In the genomic region with DNA sequence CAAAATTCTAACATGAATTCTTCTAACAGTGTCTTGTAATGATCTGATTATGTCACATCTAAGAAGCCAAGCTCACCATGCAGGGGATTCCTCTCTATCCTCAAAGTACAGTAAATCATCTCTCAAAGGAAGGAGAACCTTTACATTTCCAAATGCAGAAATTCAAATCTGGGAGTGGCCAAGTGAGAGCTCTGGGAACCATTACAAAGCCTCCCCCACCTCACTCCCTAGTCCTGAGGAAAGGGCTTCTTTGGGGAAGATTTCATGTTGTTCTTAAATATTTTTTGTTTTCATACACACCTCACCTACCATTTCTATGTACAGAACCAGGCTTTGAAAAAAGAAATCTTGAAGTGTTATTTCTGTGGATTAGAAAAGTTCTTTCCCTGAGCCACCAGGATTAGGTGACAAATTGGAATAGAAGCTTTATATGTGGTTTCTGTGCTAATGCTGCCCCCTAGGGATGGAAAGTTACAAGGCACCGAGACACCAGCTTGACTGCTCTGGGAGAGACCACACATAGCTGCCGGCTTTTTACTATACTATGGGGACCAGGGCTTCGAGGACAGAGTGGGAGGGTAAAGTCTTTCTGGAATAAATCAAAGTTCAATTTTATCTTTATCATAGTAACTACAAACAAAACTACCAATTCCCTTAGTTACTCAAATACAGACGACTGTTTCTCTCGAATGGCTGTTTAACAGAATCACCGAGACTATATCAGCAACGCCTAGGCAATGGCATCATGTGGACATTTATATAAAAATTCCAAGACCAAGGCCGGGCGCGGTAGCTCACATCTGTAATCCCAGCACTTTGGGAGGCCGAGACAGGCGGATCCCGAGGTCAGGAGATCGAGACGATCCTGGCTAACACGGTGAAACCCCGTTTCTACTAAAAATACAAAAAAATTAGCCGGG, we compare ENCODE assay signal across 8 cellular contexts.
A peak's percentile ranks its signal among the peaks of the same experiment; 100 is the strongest.
DNase-seq lines count a peak whose midpoint lies in the region; ATAC-seq and TF ChIP-seq lines count a peak whose summit lies in the region.

No MANE protein-coding gene starts in this region.

- H3K9ac ChIP-seq in SU-DHL-6 (ENCODE audit: low read length), result no peak overlapping the region

- H3K27ac ChIP-seq in SU-DHL-6 (ENCODE audit: low read depth, low read length) (no peak overlapping the region), right atrium auricular region (no peak overlapping the region)

- DNase-seq in NCI-H1436 (lab: John Stamatoyannopoulos, UW), result peak; percentile 71
- no peak for DNase-seq in NCI-H1436 treated with DMSO at 0.1 percent for 48 hours (lab: John Stamatoyannopoulos, UW)
- peak; percentile 68 to 92 (median 71) for DNase-seq in NCI-H1417 (lab: John Stamatoyannopoulos, UW)
- DNase-seq in amniotic epithelial cell (ENCODE audit: low read depth), result peak; percentile 68
- peak; percentile 82 for DNase-seq in right atrium auricular region (ENCODE audit: low spot score)
- DNase-seq in renal cortical epithelial cell (ENCODE audit: low read depth), result peak; percentile 67

- no peaks in the 10 kb centered on the region for H3K79me2 ChIP-seq in SU-DHL-6 (ENCODE audit: insufficient read depth, low read length)

- H3K4me3 ChIP-seq in SU-DHL-6 (ENCODE audit: insufficient read depth, low read length, poor library complexity, severe bottlenecking) (no peak overlapping the region), right atrium auricular region (no peak overlapping the region)

- no peaks in the 10 kb centered on the region for H3K36me3 ChIP-seq in SU-DHL-6 (ENCODE audit: low read length)
- H3K36me3 ChIP-seq in right atrium auricular region, result peaks cover 25% of the 10 kb centered on the region

- no peak overlapping the region for H2AFZ ChIP-seq in SU-DHL-6 (ENCODE audit: low read depth, low read length, severe bottlenecking)

- TF ChIP-seq CTCF in SU-DHL-6 (IDR thresholded peaks at IDR 0.05; ENCODE audit: insufficient read depth, low read length, poor library complexity, severe bottlenecking) (peak; percentile 97), right atrium auricular region (IDR thresholded peaks at IDR 0.05) (peak; percentile 52 to 88)

- no peak overlapping the region for H3K4me2 ChIP-seq in SU-DHL-6 (ENCODE audit: low read depth, low read length, poor library complexity, severe bottlenecking)

- no peaks in the 10 kb centered on the region for H3K9me2 ChIP-seq in SU-DHL-6 (replicated peaks; ENCODE audit: insufficient read depth, low read length)

- H3K27me3 ChIP-seq in SU-DHL-6 (ENCODE audit: low read length) (no peaks in the 10 kb centered on the region), right atrium auricular region (no peaks in the 10 kb centered on the region)

- no peak for ATAC-seq in HG02852 (IDR thresholded peaks at IDR 0.05; ENCODE audit: unreplicated experiment)

- H3F3A ChIP-seq in SU-DHL-6 (ENCODE audit: insufficient read depth), result peaks cover 2% of the 10 kb centered on the region; the same call in 1 of the 2 replicates

- peaks cover 0 to 19% of the 10 kb centered on the region in 2 donors for H3K4me1 ChIP-seq in right atrium auricular region

- no peaks in the 10 kb centered on the region for H3K9me3 ChIP-seq in SU-DHL-6 (ENCODE audit: insufficient read depth, low read length)
- H3K9me3 ChIP-seq in right atrium auricular region, result no peaks in the 10 kb centered on the region

- H4K20me1 ChIP-seq in SU-DHL-6 (ENCODE audit: low read depth, low read length), result no peaks in the 10 kb centered on the region
